ENCODE assay signal across 1 cellular context in the genomic region with DNA sequence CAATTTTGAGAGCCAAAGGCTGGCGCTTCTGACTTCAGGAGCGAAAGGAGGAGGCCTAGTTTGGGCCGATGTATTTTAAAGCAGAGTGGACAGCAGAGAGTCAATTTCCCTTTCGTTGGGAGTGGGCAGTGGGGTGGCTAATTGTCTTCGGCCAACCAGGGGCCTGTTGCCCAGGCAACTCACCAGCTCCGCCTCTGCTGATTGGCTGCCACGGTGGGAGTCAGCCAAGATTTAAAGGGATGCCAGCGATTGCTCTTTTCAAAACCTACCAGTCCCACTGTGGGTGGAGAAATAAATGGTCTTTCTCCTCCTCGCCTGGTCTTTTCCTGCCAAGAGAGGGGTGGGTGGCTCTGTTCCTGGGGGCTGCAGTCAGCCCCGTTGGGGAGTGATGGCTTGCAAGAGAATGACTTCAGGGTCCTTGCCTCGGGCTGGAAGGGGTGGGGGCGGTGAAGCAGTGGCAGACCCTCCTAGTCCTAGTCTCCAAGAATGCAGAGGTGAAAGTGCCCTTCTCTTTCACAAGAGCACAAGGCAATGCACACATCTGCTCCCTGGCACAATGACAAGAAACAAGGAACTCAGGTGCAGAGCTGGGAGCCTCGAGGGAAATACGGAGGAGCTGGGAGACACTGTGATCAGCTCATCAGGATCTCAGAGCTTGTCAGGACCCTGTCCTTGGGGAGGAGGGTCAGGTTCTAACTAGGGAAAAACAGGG.
TF ChIP-seq lines count a peak whose summit lies in the region.

No MANE protein-coding gene starts in this region.

TF ChIP-seq in K562, 482 proteins besides CTCF, POLR2A, EP300 and RAD21:
- TF ChIP-seq MTA1 (IDR thresholded peaks at IDR 0.05; ENCODE audit: borderline replicate concordance) (no peak), RFX1 (IDR thresholded peaks at IDR 0.05) (peak; percentile 77), ZNF263 (CRISPR knock-in tag; IDR thresholded peaks at IDR 0.05; ENCODE audit: borderline replicate concordance) (no peak)
- TF ChIP-seq, protein P1, sequence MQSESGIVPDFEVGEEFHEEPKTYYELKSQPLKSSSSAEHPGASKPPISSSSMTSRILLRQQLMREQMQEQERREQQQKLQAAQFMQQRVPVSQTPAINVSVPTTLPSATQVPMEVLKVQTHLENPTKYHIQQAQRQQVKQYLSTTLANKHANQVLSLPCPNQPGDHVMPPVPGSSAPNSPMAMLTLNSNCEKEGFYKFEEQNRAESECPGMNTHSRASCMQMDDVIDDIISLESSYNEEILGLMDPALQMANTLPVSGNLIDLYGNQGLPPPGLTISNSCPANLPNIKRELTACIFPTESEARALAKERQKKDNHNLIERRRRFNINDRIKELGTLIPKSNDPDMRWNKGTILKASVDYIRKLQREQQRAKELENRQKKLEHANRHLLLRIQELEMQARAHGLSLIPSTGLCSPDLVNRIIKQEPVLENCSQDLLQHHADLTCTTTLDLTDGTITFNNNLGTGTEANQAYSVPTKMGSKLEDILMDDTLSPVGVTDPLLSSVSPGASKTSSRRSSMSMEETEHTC (IDR thresholded peaks at IDR 0.05): 0 out of 2 replicates have a peak, but pooled peaks have one; percentile 3
